Comparison of ENCODE assay signal across 1 cellular context in the genomic region with DNA sequence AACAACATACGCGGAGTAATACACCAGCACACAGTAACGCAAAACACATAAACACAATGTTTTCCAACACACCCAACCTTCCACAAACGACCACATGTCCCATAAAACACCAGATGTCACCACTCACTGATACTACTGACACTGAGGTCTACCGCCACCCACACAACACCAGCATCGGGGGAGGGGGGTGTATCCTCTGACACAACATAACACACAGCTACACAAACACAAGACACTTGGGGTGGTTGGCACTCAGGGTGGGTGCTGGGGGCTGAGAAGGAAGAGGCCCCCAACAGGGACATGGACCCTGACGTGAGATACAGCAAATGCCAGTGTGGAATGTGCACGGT.
TF ChIP-seq lines count a peak whose summit lies in the region.

No MANE protein-coding gene starts in this region.

TF ChIP-seq in SK-N-SH treated with all-trans-retinoic acid at 6 μM for 48 hours, 23 proteins besides CTCF, POLR2A, EP300 and RAD21 (continued from another document):
- TF ChIP-seq CREB5 (CRISPR knock-in tag; IDR thresholded peaks at IDR 0.05; ENCODE audit: low read depth) (no peak), ISL1 (CRISPR knock-in tag; IDR thresholded peaks at IDR 0.05) (no peak), ESRRG (CRISPR knock-in tag; IDR thresholded peaks at IDR 0.05) (no peak), ZFP3 (CRISPR knock-in tag; IDR thresholded peaks at IDR 0.05) (no peak), TSHZ2 (CRISPR knock-in tag; IDR thresholded peaks at IDR 0.05) (no peak), ZC3H10 (CRISPR knock-in tag; IDR thresholded peaks at IDR 0.05) (no peak), OSR1 (CRISPR knock-in tag; IDR thresholded peaks at IDR 0.05) (no peak), TCF4 (CRISPR knock-in tag; IDR thresholded peaks at IDR 0.05; ENCODE audit: borderline replicate concordance) (no peak), TOX (CRISPR knock-in tag; IDR thresholded peaks at IDR 0.05; ENCODE audit: borderline replicate concordance) (no peak), PPARA (CRISPR knock-in tag; IDR thresholded peaks at IDR 0.05; ENCODE audit: borderline replicate concordance) (no peak), CSRNP3 (CRISPR knock-in tag; IDR thresholded peaks at IDR 0.05) (no peak)
